8 cellular contexts compared by ENCODE assay signal in genomic region chr2:173898178-173898668, GRCh38.
DNase-seq lines count a peak whose midpoint lies in the region; ATAC-seq and TF ChIP-seq lines count a peak whose summit lies in the region.

No MANE protein-coding gene starts in this region.

- no peaks in the 10 kb centered on the region for H3K9me3 ChIP-seq in tibial artery

- no peak overlapping the region for H3K27ac Mint-ChIP-seq in activated CD8-positive, alpha-beta T cell treated with anti-CD3 and anti-CD28 coated beads for 36 hours
- no peak overlapping the region for H3K27ac Mint-ChIP-seq in activated CD8-positive, alpha-beta T cell treated with anti-CD3 and anti-CD28 coated beads, Interleukin-2, amount 10 ng/mL, durations not matched to agents 7 days and 5 days
- peak overlapping the region; percentile 88 for H3K27ac Mint-ChIP-seq in stimulated activated memory B cell treated with anti-CD40 and anti-IgM and Interleukin-4, amounts not matched to agents 10 μg/mL and 1 μg/mL and 100 μg/mL, for 72 hours

- POLR2A ChIA-PET in activated CD8-positive, alpha-beta T cell treated with anti-CD3 and anti-CD28 coated beads for 36 hours (lab: Charles Lee), result interaction anchor here (0.5 to 1.2 kb wide), 2 partner anchors 12 to 376 kb away, joined by 3 to 4 read pairs; no protein-coding TSS in a partner anchor
- POLR2A ChIA-PET in activated CD8-positive, alpha-beta T cell treated with anti-CD3 and anti-CD28 coated beads, Interleukin-2, amount 10 ng/mL, durations not matched to agents 7 days and 5 days (lab: Charles Lee), result no interaction called here

- DNase-seq in activated CD8-positive, alpha-beta T cell treated with anti-CD3 and anti-CD28 coated beads for 36 hours, result peak; percentile 19
- DNase-seq in activated CD8-positive, alpha-beta T cell treated with anti-CD3 and anti-CD28 coated beads, Interleukin-2, amount 10 ng/mL, durations not matched to agents 7 days and 5 days, result no peak
- DNase-seq in NB4 (ENCODE audit: low read depth) (peak; percentile 54), tibial artery (no peak), NCI-H345 treated with DMSO at 0.1 percent for 48 hours (lab: John Stamatoyannopoulos, UW; ENCODE audit: unreplicated experiment) (no peak), LoVo (ENCODE audit: low spot score) (no peak)

- H3K27me3 ChIP-seq in tibial artery, result no peaks in the 10 kb centered on the region

- H3K4me1 ChIP-seq in tibial artery, result no peaks in the 10 kb centered on the region

- CTCF ChIA-PET in activated CD8-positive, alpha-beta T cell treated with anti-CD3 and anti-CD28 coated beads for 36 hours (lab: Charles Lee), result no interaction called here
- CTCF ChIA-PET in activated CD8-positive, alpha-beta T cell treated with anti-CD3 and anti-CD28 coated beads, Interleukin-2, amount 10 ng/mL, durations not matched to agents 7 days and 5 days (lab: Charles Lee), result no interaction called here

- H3K36me3 Mint-ChIP-seq in activated CD8-positive, alpha-beta T cell treated with anti-CD3 and anti-CD28 coated beads for 36 hours (ENCODE audit: low read depth), result no peaks in the 10 kb centered on the region
- H3K36me3 Mint-ChIP-seq in activated CD8-positive, alpha-beta T cell treated with anti-CD3 and anti-CD28 coated beads, Interleukin-2, amount 10 ng/mL, durations not matched to agents 7 days and 5 days (ENCODE audit: low read depth), result peaks cover 10% of the 10 kb centered on the region
- peaks cover 7% of the 10 kb centered on the region for H3K36me3 Mint-ChIP-seq in stimulated activated memory B cell treated with anti-CD40 and anti-IgM and Interleukin-4, amounts not matched to agents 10 μg/mL and 1 μg/mL and 100 μg/mL, for 72 hours

- no peak overlapping the region for H3K4me3 Mint-ChIP-seq in activated CD8-positive, alpha-beta T cell treated with anti-CD3 and anti-CD28 coated beads for 36 hours
- no peak overlapping the region for H3K4me3 Mint-ChIP-seq in activated CD8-positive, alpha-beta T cell treated with anti-CD3 and anti-CD28 coated beads, Interleukin-2, amount 10 ng/mL, durations not matched to agents 7 days and 5 days
- H3K4me3 Mint-ChIP-seq in stimulated activated memory B cell treated with anti-CD40 and anti-IgM and Interleukin-4, amounts not matched to agents 10 μg/mL and 1 μg/mL and 100 μg/mL, for 72 hours, result peak overlapping the region; percentile 2

- no peaks in the 10 kb centered on the region for H3K36me3 ChIP-seq in tibial artery

- no peak overlapping the region for H3K27ac ChIP-seq in tibial artery

- peak; percentile 68 for ATAC-seq in activated CD8-positive, alpha-beta T cell treated with anti-CD3 and anti-CD28 coated beads for 36 hours
- ATAC-seq in activated CD8-positive, alpha-beta T cell treated with anti-CD3 and anti-CD28 coated beads, Interleukin-2, amount 10 ng/mL, durations not matched to agents 7 days and 5 days, result no peak
- peak; percentile 85 for ATAC-seq in HG02840 (IDR thresholded peaks at IDR 0.05; ENCODE audit: low FRiP score, unreplicated experiment)
- ATAC-seq in stimulated activated memory B cell treated with anti-CD40 and anti-IgM and Interleukin-4, amounts not matched to agents 10 μg/mL and 1 μg/mL and 100 μg/mL, for 72 hours, result peak; percentile 97

- peaks cover 19% of the 10 kb centered on the region for H3K4me1 Mint-ChIP-seq in activated CD8-positive, alpha-beta T cell treated with anti-CD3 and anti-CD28 coated beads for 36 hours (ENCODE audit: low read depth)
- H3K4me1 Mint-ChIP-seq in activated CD8-positive, alpha-beta T cell treated with anti-CD3 and anti-CD28 coated beads, Interleukin-2, amount 10 ng/mL, durations not matched to agents 7 days and 5 days (ENCODE audit: low read depth), result peaks cover 10% of the 10 kb centered on the region
- peaks cover 40% of the 10 kb centered on the region for H3K4me1 Mint-ChIP-seq in stimulated activated memory B cell treated with anti-CD40 and anti-IgM and Interleukin-4, amounts not matched to agents 10 μg/mL and 1 μg/mL and 100 μg/mL, for 72 hours

- no peak for TF ChIP-seq POLR2A in NB4 (IDR thresholded peaks at IDR 0.05; ENCODE audit: extremely low read depth, insufficient read length)

- H3K9me3 Mint-ChIP-seq in activated CD8-positive, alpha-beta T cell treated with anti-CD3 and anti-CD28 coated beads for 36 hours, result no peaks in the 10 kb centered on the region
- no peaks in the 10 kb centered on the region for H3K9me3 Mint-ChIP-seq in activated CD8-positive, alpha-beta T cell treated with anti-CD3 and anti-CD28 coated beads, Interleukin-2, amount 10 ng/mL, durations not matched to agents 7 days and 5 days (ENCODE audit: insufficient read depth)
- H3K9me3 Mint-ChIP-seq in stimulated activated memory B cell treated with anti-CD40 and anti-IgM and Interleukin-4, amounts not matched to agents 10 μg/mL and 1 μg/mL and 100 μg/mL, for 72 hours, result peaks cover 4% of the 10 kb centered on the region

- intact Hi-C loops in activated CD8-positive, alpha-beta T cell treated with anti-CD3 and anti-CD28 coated beads for 36 hours (cut with micrococcal nuclease), result no loop called here
- intact Hi-C loops in tibial artery (cut with DNase I; ENCODE audit: low total_unique reads), result no loop called here

- H3K4me3 ChIP-seq in NB4 (ENCODE audit: low read depth, low read length) (no peak overlapping the region), tibial artery (no peak overlapping the region)

- no peaks in the 10 kb centered on the region for H3K27me3 Mint-ChIP-seq in activated CD8-positive, alpha-beta T cell treated with anti-CD3 and anti-CD28 coated beads for 36 hours
- H3K27me3 Mint-ChIP-seq in activated CD8-positive, alpha-beta T cell treated with anti-CD3 and anti-CD28 coated beads, Interleukin-2, amount 10 ng/mL, durations not matched to agents 7 days and 5 days (ENCODE audit: low read depth), result no peaks in the 10 kb centered on the region
- H3K27me3 Mint-ChIP-seq in stimulated activated memory B cell treated with anti-CD40 and anti-IgM and Interleukin-4, amounts not matched to agents 10 μg/mL and 1 μg/mL and 100 μg/mL, for 72 hours, result no peaks in the 10 kb centered on the region

- no peak for TF ChIP-seq CTCF in activated CD8-positive, alpha-beta T cell treated with anti-CD3 and anti-CD28 coated beads for 36 hours (IDR thresholded peaks at IDR 0.05)
- no peak for TF ChIP-seq CTCF in NB4 (IDR thresholded peaks at IDR 0.05; ENCODE audit: low read depth, low read length)
- no peak for TF ChIP-seq CTCF in tibial artery (IDR thresholded peaks at IDR 0.05)

Comparison
In these comparisons a context has a peak if more than half of its experiments do, and no peak if none do; other contexts are left out.
1. DNase-seq: peak in activated CD8-positive, alpha-beta T cell treated with anti-CD3 and anti-CD28 coated beads for 36 hours (single experiment) and NB4 (single experiment); none in activated CD8-positive, alpha-beta T cell treated with anti-CD3 and anti-CD28 coated beads, Interleukin-2, amount 10 ng/mL, durations not matched to agents 7 days and 5 days (single experiment), tibial artery (0 of 2), NCI-H345 treated with DMSO at 0.1 percent for 48 hours (single experiment) and LoVo (single experiment).